26 cellular contexts compared by ENCODE assay signal in genomic region chr3:25719321-25719720, GRCh38.
"Had no signal": no experiment of that assay in that cellular context is flagged by ENCODE, and none has a peak within 500 bp of the region (broad histone marks: within the 10 kb centered on the region; RNA-seq: fewer than 3 reads in every experiment).

No MANE protein-coding gene starts in this region.

- H3K27ac ChIP-seq: ascending aorta, cardiac muscle cell, VCaP had no signal

- H3K27me3 ChIP-seq: ascending aorta, cardiac muscle cell had no signal

- H3K4me1 Mint-ChIP-seq: activated CD4-positive, alpha-beta T cell treated with anti-CD3 and anti-CD28 coated beads, Interleukin-2, amount 10 ng/mL, durations not matched to agents 7 days and 5 days; activated naive CD8-positive, alpha-beta T cell treated with anti-CD3 and anti-CD28 coated beads, Interleukin-2, amount 50 U/mL, for 24 hours had no signal

- H3K4me3 ChIP-seq: ascending aorta, cardiac muscle cell had no signal

- H3K9me3 Mint-ChIP-seq: activated CD4-positive, alpha-beta T cell treated with anti-CD3 and anti-CD28 coated beads, Interleukin-2, amount 10 ng/mL, durations not matched to agents 7 days and 5 days; activated naive CD8-positive, alpha-beta T cell treated with anti-CD3 and anti-CD28 coated beads, Interleukin-2, amount 50 U/mL, for 24 hours; activated T-cell treated with anti-CD3 and anti-CD28 coated beads, Interleukin-2, amount 50 U/mL, for 4 hours had no signal

- H3K4me3 Mint-ChIP-seq: activated CD4-positive, alpha-beta memory T cell treated with anti-CD3 and anti-CD28 coated beads for 36 hours; activated CD4-positive, alpha-beta T cell treated with anti-CD3 and anti-CD28 coated beads, Interleukin-2, amount 10 ng/mL, durations not matched to agents 7 days and 5 days; activated naive CD8-positive, alpha-beta T cell treated with anti-CD3 and anti-CD28 coated beads, Interleukin-2, amount 50 U/mL, for 24 hours; activated T-cell treated with anti-CD3 and anti-CD28 coated beads, Interleukin-2, amount 50 U/mL, for 4 hours; brain had no signal

- DNase-seq: activated CD4-positive, alpha-beta memory T cell treated with anti-CD3 and anti-CD28 coated beads for 36 hours; activated CD4-positive, alpha-beta T cell treated with anti-CD3 and anti-CD28 coated beads, Interleukin-2, amount 10 ng/mL, durations not matched to agents 7 days and 5 days; activated CD4-positive, CD25-positive, alpha-beta regulatory T cell; activated CD8-positive, alpha-beta memory T cell treated with anti-CD3 and anti-CD28 coated beads for 24 hours; activated effector memory CD4-positive, alpha-beta T cell treated with anti-CD3 and anti-CD28 coated beads, Interleukin-2, amount 50 U/mL, for 16 hours; activated naive CD4-positive, alpha-beta T cell treated with Interleukin-2 at 50 U/mL for 16 hours; activated naive CD8-positive, alpha-beta T cell treated with anti-CD3 and anti-CD28 coated beads, Interleukin-2, amount 50 U/mL, for 24 hours; activated T-cell treated with anti-CD3 and anti-CD28 coated beads, Interleukin-2, amount 50 U/mL, for 4 hours; amniotic stem cell; MM.1S; NCI-H1105; NCI-H1436 treated with DMSO at 0.1 percent for 48 hours; NCI-H1930; NCI-H2171; NCI-H2227 treated with DMSO at 0.1 percent for 48 hours; NCI-H446 treated with DMSO at 0.1 percent for 48 hours; NCI-H524 treated with DMSO at 0.1 percent for 48 hours; NCI-H774; NK-92 treated with Interleukin-12 subunit alpha and Interleukin-12 subunit beta, amount 100 ng/mL, for 24 hours; SHP77 treated with DMSO at 0.1 percent for 48 hours; T-helper 2 cell had no signal

- H3K9me3 ChIP-seq: ascending aorta had no signal

- H3K4me1 ChIP-seq: ascending aorta had no signal

- H3K27ac Mint-ChIP-seq: activated CD4-positive, alpha-beta memory T cell treated with anti-CD3 and anti-CD28 coated beads for 36 hours; activated CD4-positive, alpha-beta T cell treated with anti-CD3 and anti-CD28 coated beads, Interleukin-2, amount 10 ng/mL, durations not matched to agents 7 days and 5 days; activated naive CD4-positive, alpha-beta T cell treated with anti-CD3 and anti-CD28 coated beads, Interleukin-2, amount 50 U/mL, for 72 hours; activated naive CD8-positive, alpha-beta T cell treated with anti-CD3 and anti-CD28 coated beads, Interleukin-2, amount 50 U/mL, for 24 hours; brain had no signal

- H3K27me3 Mint-ChIP-seq: activated CD4-positive, alpha-beta memory T cell treated with anti-CD3 and anti-CD28 coated beads for 36 hours; activated CD4-positive, alpha-beta T cell treated with anti-CD3 and anti-CD28 coated beads, Interleukin-2, amount 10 ng/mL, durations not matched to agents 7 days and 5 days; activated naive CD8-positive, alpha-beta T cell treated with anti-CD3 and anti-CD28 coated beads, Interleukin-2, amount 50 U/mL, for 24 hours; brain had no signal
